In genomic region chr1:218728994-218729393, GRCh38 we compare ENCODE assay signal across 18 cellular contexts.
"Had no signal": no experiment of that assay in that cellular context is flagged by ENCODE, and none has a peak within 500 bp of the region (broad histone marks: within the 10 kb centered on the region; RNA-seq: fewer than 3 reads in every experiment).

No MANE protein-coding gene starts in this region.

- DNase-seq: activated CD4-positive, CD25-positive, alpha-beta regulatory T cell treated with anti-CD3 and anti-CD28 coated beads, Interleukin-2, amount 50 U/mL, for 72 hours; activated gamma-delta T cell treated with Interleukin-2 at 50 U/mL for 16 hours; activated T-cell treated with anti-CD3 and anti-CD28 coated beads, Interleukin-2, amount 50 U/mL, for 1 hour; anterior cingulate cortex; body of pancreas; effector CD4-positive, alpha-beta T cell; erythroblast; foreskin fibroblast; left ventricle myocardium superior; mucosa of descending colon; psoas muscle; right cardiac atrium; stimulated activated CD4-positive, alpha-beta T cell treated with anti-CD3 and anti-CD28 coated beads, Interleukin-12 subunit alpha, Interleukin-12 subunit beta, amount 100 ng/mL, for 4 hours; stimulated activated CD4-positive, alpha-beta T cell treated with anti-CD3 and anti-CD28 coated beads, Interleukin-4, amount 100 ng/mL, for 4 hours; substantia nigra; T-cell; thyroid gland; upper lobe of right lung had no signal

- H3K27ac ChIP-seq: body of pancreas, psoas muscle, thyroid gland, upper lobe of right lung had no signal

- H3K9me3 ChIP-seq: body of pancreas, mucosa of descending colon, psoas muscle, thyroid gland, upper lobe of right lung had no signal

- H3K27me3 ChIP-seq: body of pancreas, thyroid gland, upper lobe of right lung had no signal

- H3K4me1 ChIP-seq: body of pancreas, psoas muscle, thyroid gland, upper lobe of right lung had no signal

- H3K36me3 ChIP-seq: thyroid gland, upper lobe of right lung had no signal

- ATAC-seq: body of pancreas, left ventricle myocardium superior, mucosa of descending colon, psoas muscle, right cardiac atrium, T-cell, upper lobe of right lung had no signal

- H3K4me3 ChIP-seq: body of pancreas, mucosa of descending colon, psoas muscle, thyroid gland, upper lobe of right lung had no signal
